Comparison of ENCODE assay signal across 17 cellular contexts in the genomic region with DNA sequence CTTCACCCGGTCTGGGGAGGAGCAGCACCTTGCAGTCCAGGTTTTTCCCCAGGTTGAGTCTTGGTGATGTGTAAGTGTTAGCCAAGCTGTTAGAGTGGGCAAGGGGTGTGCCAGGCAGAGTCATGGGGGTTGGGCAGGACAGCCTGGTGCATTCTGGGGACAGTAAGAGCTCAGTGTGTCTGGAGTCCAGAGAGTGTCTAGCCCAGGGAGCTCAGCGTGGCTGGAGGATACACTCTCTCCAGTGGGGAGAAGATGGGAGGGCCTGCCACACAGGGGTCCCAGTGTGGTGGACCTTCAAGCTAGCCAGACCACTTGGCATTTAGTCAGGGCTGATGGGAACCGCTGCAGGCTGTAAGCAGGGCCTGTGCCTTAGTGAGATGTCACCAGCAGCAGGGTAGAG.
DNase-seq lines count a peak whose midpoint lies in the region; ATAC-seq and TF ChIP-seq lines count a peak whose summit lies in the region.
"Had no signal": no experiment of that assay in that cellular context is flagged by ENCODE, and none has a peak within 500 bp of the region (broad histone marks: within the 10 kb centered on the region; RNA-seq: fewer than 3 reads in every experiment).

No MANE protein-coding gene starts in this region.

- intact Hi-C loops in Panc1 (cut with micrococcal nuclease; ENCODE audit: unreplicated experiment): no loop called here
- intact Hi-C loops in psoas muscle (cut with DNase I): loop anchor here (5.0 kb wide), 2 partner anchors 40 to 85 kb away; no protein-coding TSS in a partner anchor

- peaks cover 60% of the 10 kb centered on the region for H3K4me1 ChIP-seq in BLaER1
- H3K4me1 ChIP-seq in Panc1 (ENCODE audit: control insufficient read depth, insufficient read depth, low read length): peaks cover 100% of the 10 kb centered on the region
- H3K4me1 ChIP-seq in esophagus (ENCODE audit: control insufficient read depth in 2 of 2, insufficient read depth in 2 of 2, low read length in 1 of 2): peaks cover 4 to 31% of the 10 kb centered on the region in 2 donors
- peaks cover 93% of the 10 kb centered on the region for H3K4me1 ChIP-seq in psoas muscle
- no peaks in the 10 kb centered on the region for H3K4me1 ChIP-seq in BE2C

- CTCF ChIA-PET in Panc1 (lab: Charles Lee): interaction anchor here (0.6 kb wide), 1 partner anchor 113 kb away, joined by 3 read pairs; no protein-coding TSS in a partner anchor

- in situ Hi-C loops in Panc1 (cut with HindIII; ENCODE audit: low pct_unique_long_range_greater_than_20kb, low sequenced_read_pairs): no loop called here

- 68 to 84% methylated on average over 3 of the region's 3 CpGs for WGBS in esophagus, 2 donors
- 49 to 76% (median 62%) methylated on average over 3 of the region's 3 CpGs for WGBS in psoas muscle, 3 donors

- no peak overlapping the region for H3K4me2 ChIP-seq in BLaER1

- H3K27ac ChIP-seq in BLaER1 (0 out of 2 replicates have a peak overlapping the region, but pooled peaks have one; percentile 7), Panc1 (ENCODE audit: low read length) (peak overlapping the region; percentile 94), esophagus (ENCODE audit: low read depth in 2 of 2, low read length in 1 of 2) (peak overlapping the region; percentile 87 to 97), psoas muscle (peak overlapping the region; percentile 88)
- H3K27ac ChIP-seq: SK-N-MC had no signal

- no peak for DNase-seq in Panc1 (ENCODE audit: low read depth, low spot score)
- DNase-seq in psoas muscle: no peak
- no peak for DNase-seq in BE2C
- no peak for DNase-seq in GM20000 (ENCODE audit: low spot score)
- DNase-seq: activated CD8-positive, alpha-beta memory T cell treated with anti-CD3 and anti-CD28 coated beads for 24 hours; activated gamma-delta T cell treated with Interleukin-2 at 50 U/mL for 16 hours; C1 segment of cervical spinal cord; DND-41; dorsolateral prefrontal cortex; NCI-H2029; NCI-H510A; OCI-M1 had no signal

- H3K27me3 ChIP-seq in BLaER1 (no peaks in the 10 kb centered on the region), Panc1 (ENCODE audit: control insufficient read depth, insufficient read depth, low read length) (no peaks in the 10 kb centered on the region), esophagus (ENCODE audit: control insufficient read depth in 1 of 2, insufficient read depth in 2 of 2, low read length in 2 of 2) (no peaks in the 10 kb centered on the region), psoas muscle (ENCODE audit: insufficient read depth in 3 of 3, low read length in 2 of 3) (no peaks in the 10 kb centered on the region), BE2C (no peaks in the 10 kb centered on the region)
- H3K27me3 ChIP-seq: dorsolateral prefrontal cortex had no signal

- no peak overlapping the region for H3K9ac ChIP-seq in BLaER1

- TF ChIP-seq CTCF in Panc1 (IDR thresholded peaks at IDR 0.05) (no peak), psoas muscle (IDR thresholded peaks at IDR 0.05) (no peak), BE2C (IDR thresholded peaks at IDR 0.05; ENCODE audit: low read depth, low read length) (no peak), GM20000 (IDR thresholded peaks at IDR 0.05; ENCODE audit: extremely low read depth, missing control alignments) (no peak)

- no TSS peak for BruUV-seq in Panc1 (replicated peaks; lab: Mats Ljungman, UMichigan)

- POLR2A ChIA-PET in Panc1 (lab: Charles Lee): no interaction called here

- no peaks in the 10 kb centered on the region for H3K9me3 ChIP-seq in BLaER1
- H3K9me3 ChIP-seq in Panc1 (ENCODE audit: control insufficient read depth, insufficient read depth, low read depth, low read length): no peaks in the 10 kb centered on the region
- H3K9me3 ChIP-seq in esophagus (ENCODE audit: control insufficient read depth in 2 of 2, insufficient read depth in 1 of 2, low read depth in 1 of 2, low read length in 1 of 2): no peaks in the 10 kb centered on the region
- H3K9me3 ChIP-seq in psoas muscle: no peaks in the 10 kb centered on the region
- H3K9me3 ChIP-seq in BE2C: no peaks in the 10 kb centered on the region

- no peak overlapping the region for H3K4me3 ChIP-seq in BLaER1
- no peak overlapping the region for H3K4me3 ChIP-seq in Panc1 (ENCODE audit: low read depth in 2 of 2, low read length in 2 of 2)
- peak overlapping the region; percentile 40 to 51 for H3K4me3 ChIP-seq in esophagus (ENCODE audit: low read depth in 1 of 2, low read length in 2 of 2)
- H3K4me3 ChIP-seq in psoas muscle: peak overlapping the region; percentile 36
- no peak overlapping the region for H3K4me3 ChIP-seq in BE2C (ENCODE audit: low read depth, low read length)
- H3K4me3 ChIP-seq: dorsolateral prefrontal cortex, SK-N-MC had no signal

- H3K36me3 ChIP-seq in BLaER1 (peaks cover 77% of the 10 kb centered on the region), Panc1 (ENCODE audit: control insufficient read depth, insufficient read depth, low read length) (peaks cover 20% of the 10 kb centered on the region; the same call in 1 of the 2 replicates), esophagus (ENCODE audit: control insufficient read depth in 2 of 2, insufficient read depth in 2 of 2, low read length in 1 of 2) (peaks cover 6 to 24% of the 10 kb centered on the region in 2 donors), psoas muscle (ENCODE audit: insufficient read depth in 1 of 2, low read depth in 1 of 2) (peaks cover 0 to 28% of the 10 kb centered on the region in 2 donors), BE2C (no peaks in the 10 kb centered on the region)

- no peak; the same call in 1 of the 2 replicates for ATAC-seq in Panc1
- peak in 3 of 4 donors; percentile 7 to 26 (median 8) for ATAC-seq in psoas muscle
- ATAC-seq in activated CD4-positive, CD25-positive, alpha-beta regulatory T cell treated with anti-CD3 and anti-CD28 coated beads, Interleukin-2, amount 50 U/mL, for 24 hours: no peak
- no peak for ATAC-seq in GM18511 (IDR thresholded peaks at IDR 0.05; ENCODE audit: unreplicated experiment)

- peaks cover 93% of the 10 kb centered on the region for H4K20me1 ChIP-seq in BLaER1

Comparison
In these comparisons a context has a peak if more than half of its experiments do, and no peak if none do; other contexts are left out.
1. H3K27ac ChIP-seq: peak in every context shown above with its lines; median percentile 94 in Panc1; 92 in esophagus; 88 in psoas muscle; 7 in BLaER1.
2. H3K4me3 ChIP-seq: peak in esophagus (2 of 2) and psoas muscle (single experiment); none in BLaER1 (single experiment), Panc1 (0 of 2) and BE2C (single experiment).
3. ATAC-seq: peak in psoas muscle (3 of 4); none in Panc1 (single experiment), activated CD4-positive, CD25-positive, alpha-beta regulatory T cell treated with anti-CD3 and anti-CD28 coated beads, Interleukin-2, amount 50 U/mL, for 24 hours (0 of 2) and GM18511 (single experiment).